ENCODE assay signal across 14 cellular contexts in genomic region chr12:131861261-131862083, GRCh38. TPM values are rescaled to one million over a fixed set of nuclear protein-coding genes. Genes with fewer than 3 reads are reported as not detected.
DNase-seq lines count a peak whose midpoint lies in the region; ATAC-seq, FAIRE-seq and TF ChIP-seq lines count a peak whose summit lies in the region.
"Had no signal": no experiment of that assay in that cellular context is flagged by ENCODE, and none has a peak within 500 bp of the region (broad histone marks: within the 10 kb centered on the region; RNA-seq: fewer than 3 reads in every experiment).

No MANE protein-coding gene starts in this region.

- H2AFZ ChIP-seq in GM23248 (peak overlapping the region; percentile 78), mesenchymal stem cell (ENCODE audit: low read depth, low read length) (no peak overlapping the region)

- H3K4me3 Mint-ChIP-seq in activated T-helper 17 cell treated with anti-CD3 and anti-CD28 coated beads, Interleukin-2, amount 50 U/mL, for 72 hours: peak overlapping the region; percentile 53
- H3K4me3 Mint-ChIP-seq: activated naive CD8-positive, alpha-beta T cell treated with anti-CD3 and anti-CD28 coated beads for 36 hours; B cell had no signal

- H2BK15ac ChIP-seq in mesenchymal stem cell (ENCODE audit: low read depth, poor library complexity, severe bottlenecking): peak overlapping the region; percentile 41

- no peak for TF ChIP-seq CTCF in A549 (IDR thresholded peaks at IDR 0.05)

- H3K9ac ChIP-seq in GM23248 (peak overlapping the region; percentile 80), mesenchymal stem cell (ENCODE audit: low read length) (peak overlapping the region; percentile 77)

- no peaks in the 10 kb centered on the region for H3K79me1 ChIP-seq in mesenchymal stem cell (replicated peaks; ENCODE audit: low read length, poor library complexity, severe bottlenecking)

- peak overlapping the region; percentile 49 to 75 for H2BK12ac ChIP-seq in mesenchymal stem cell (ENCODE audit: low read length in 2 of 2)

- no peak overlapping the region for H3K23ac ChIP-seq in mesenchymal stem cell (ENCODE audit: low read length in 2 of 2)

- H3K18ac ChIP-seq in mesenchymal stem cell (ENCODE audit: low read depth in 1 of 2, low read length in 2 of 2): peak overlapping the region; percentile 4 to 65

- CTCF ChIA-PET in A549 (lab: Yijun Ruan, JAX): interaction anchor here (1.0 to 5.1 kb wide), 4 partner anchors 8 to 88 kb away, joined by 3 to 43 read pairs (median 4); partner anchors contain the start of gene EP400

- no peaks in the 10 kb centered on the region for H3K79me2 ChIP-seq in GM23248 (ENCODE audit: insufficient read depth)

- no peaks in the 10 kb centered on the region for H3K36me3 Mint-ChIP-seq in activated T-helper 17 cell treated with anti-CD3 and anti-CD28 coated beads, Interleukin-2, amount 50 U/mL, for 72 hours (ENCODE audit: low read depth)
- H3K36me3 Mint-ChIP-seq: activated naive CD8-positive, alpha-beta T cell treated with anti-CD3 and anti-CD28 coated beads for 36 hours had no signal

- peaks cover under 1% of the 10 kb centered on the region for H3K27me3 Mint-ChIP-seq in activated T-helper 17 cell treated with anti-CD3 and anti-CD28 coated beads, Interleukin-2, amount 50 U/mL, for 72 hours

- H3K4me1 ChIP-seq in A549 (peaks cover 64% of the 10 kb centered on the region), GM23248 (ENCODE audit: insufficient read depth) (peaks cover 28% of the 10 kb centered on the region), mesenchymal stem cell (ENCODE audit: control insufficient read depth, insufficient read depth, low read depth, low read length) (peaks cover 32% of the 10 kb centered on the region)
- H3K4me1 ChIP-seq: prostate gland had no signal

- no peak for ATAC-seq in A549
- ATAC-seq in activated T-helper 17 cell treated with anti-CD3 and anti-CD28 coated beads, Interleukin-2, amount 50 U/mL, for 72 hours (replicated peaks): no peak
- no peak for ATAC-seq in HG02588 (IDR thresholded peaks at IDR 0.05; ENCODE audit: unreplicated experiment)

- H3K9me3 ChIP-seq in A549 (no peaks in the 10 kb centered on the region), GM23248 (ENCODE audit: low read depth) (no peaks in the 10 kb centered on the region), mesenchymal stem cell (ENCODE audit: control insufficient read depth, low read length) (no peaks in the 10 kb centered on the region)
- H3K9me3 ChIP-seq: prostate gland had no signal

- WGBS in A549 (ENCODE audit: missing lambda C conversion rate): 72% methylated on average over 12 of the region's 12 CpGs
- 76 to 78% methylated on average over 12 of the region's 12 CpGs for WGBS in GM23248 (ENCODE audit: low coverage in 1 of 2, low lambda C conversion rate in 2 of 2, missing lambda C conversion rate in 2 of 2), 2 experiments
- WGBS in mesenchymal stem cell: 94% methylated on average over 12 of the region's 12 CpGs

- no peak overlapping the region for H2BK5ac ChIP-seq in mesenchymal stem cell (ENCODE audit: low read depth, low read length, poor library complexity, severe bottlenecking)

- peak overlapping the region; percentile 52 to 70 for H3K4ac ChIP-seq in mesenchymal stem cell (ENCODE audit: low read depth in 1 of 2, low read length in 2 of 2)

- peak overlapping the region; percentile 90 for H4K91ac ChIP-seq in mesenchymal stem cell (ENCODE audit: low read length)

- H4K20me1 ChIP-seq in GM23248 (ENCODE audit: insufficient read depth): no peaks in the 10 kb centered on the region

- peak overlapping the region; percentile 68 for H3K4me2 ChIP-seq in A549
- peak overlapping the region; percentile 47 for H3K4me2 ChIP-seq in GM23248 (ENCODE audit: unreplicated experiment)
- H3K4me2 ChIP-seq in mesenchymal stem cell (ENCODE audit: low read length, poor library complexity, severe bottlenecking): no peak overlapping the region

- H2AK5ac ChIP-seq in mesenchymal stem cell (ENCODE audit: low read length, severe bottlenecking): no peak overlapping the region

- DNase-seq in A549 (ENCODE audit: low read depth in 1 of 2, low spot score in 1 of 2) (no peak), GM23248 (no peak), mesenchymal stem cell (no peak), glomerular visceral epithelial cell (ENCODE audit: extremely low spot score) (no peak), NCI-H774 (lab: John Stamatoyannopoulos, UW) (no peak)
- DNase-seq in stimulated activated naive CD4-positive, alpha-beta T cell (lab: John Stamatoyannopoulos, UW): no peak
- DNase-seq: activated naive CD8-positive, alpha-beta T cell treated with anti-CD3 and anti-CD28 coated beads for 36 hours; NCI-H2029 treated with DMSO at 0.1 percent for 48 hours had no signal

- H4K8ac ChIP-seq in mesenchymal stem cell (ENCODE audit: low read length): peak overlapping the region; percentile 96

- no peaks in the 10 kb centered on the region for H3K9me2 ChIP-seq in GM23248 (ENCODE audit: insufficient read depth)

- H3K27ac ChIP-seq in A549 (peak overlapping the region; percentile 96), GM23248 (peak overlapping the region; percentile 86), mesenchymal stem cell (ENCODE audit: low read length, poor library complexity, severe bottlenecking) (no peak overlapping the region)
- H3K27ac ChIP-seq: prostate gland, SK-N-MC had no signal

- H2BK120ac ChIP-seq in mesenchymal stem cell (ENCODE audit: low read depth, low read length): peak overlapping the region; percentile 75

- peak overlapping the region; percentile 47 for H3K27ac Mint-ChIP-seq in activated T-helper 17 cell treated with anti-CD3 and anti-CD28 coated beads, Interleukin-2, amount 50 U/mL, for 72 hours
- H3K27ac Mint-ChIP-seq: activated naive CD8-positive, alpha-beta T cell treated with anti-CD3 and anti-CD28 coated beads for 36 hours; B cell had no signal

- TF ChIP-seq RAD21 in A549 (conservative IDR thresholded peaks at IDR 0.05 in 1 of 2, IDR thresholded peaks at IDR 0.05 in 1 of 2): no peak

- POLR2A ChIA-PET in A549 (lab: Yijun Ruan, JAX): no interaction called here

- TF ChIP-seq POLR2A in A549 (IDR thresholded peaks at IDR 0.05; ENCODE audit: low read length): no peak

- peaks cover 3% of the 10 kb centered on the region; the same call in 1 of the 2 replicates for H3F3A ChIP-seq in GM23248 (ENCODE audit: insufficient read depth)

- in situ Hi-C loops in GM23248 (cut with MboI): no loop called here

- no peak for TF ChIP-seq EP300 in A549 (IDR thresholded peaks at IDR 0.05)

- no peaks in the 10 kb centered on the region for H3K9me3 Mint-ChIP-seq in activated T-helper 17 cell treated with anti-CD3 and anti-CD28 coated beads, Interleukin-2, amount 50 U/mL, for 72 hours
- H3K9me3 Mint-ChIP-seq: activated naive CD8-positive, alpha-beta T cell treated with anti-CD3 and anti-CD28 coated beads for 36 hours had no signal

- H3K14ac ChIP-seq in mesenchymal stem cell (ENCODE audit: low read length in 2 of 2): peak overlapping the region in 1 of 2 experiments; percentile 49

- H3K27me3 ChIP-seq in GM23248 (replicated peaks; ENCODE audit: insufficient read depth): no peaks in the 10 kb centered on the region
- H3K27me3 ChIP-seq in mesenchymal stem cell (ENCODE audit: control insufficient read depth in 1 of 2, insufficient read depth in 1 of 2, low read length in 2 of 2): peaks cover 0 to 16% of the 10 kb centered on the region in 2 experiments

- no peaks in the 10 kb centered on the region for H3K4me1 Mint-ChIP-seq in activated T-helper 17 cell treated with anti-CD3 and anti-CD28 coated beads, Interleukin-2, amount 50 U/mL, for 72 hours
- H3K4me1 Mint-ChIP-seq: activated naive CD8-positive, alpha-beta T cell treated with anti-CD3 and anti-CD28 coated beads for 36 hours; B cell had no signal

- no peak for FAIRE-seq in A549 (lab: Jason Lieb, UNC)
- FAIRE-seq: colon had no signal

- H3K4me3 ChIP-seq in A549 (no peak overlapping the region), GM23248 (0 out of 2 replicates have a peak overlapping the region, but pooled peaks have one; percentile 37), mesenchymal stem cell (ENCODE audit: insufficient read depth in 1 of 2, low read depth in 1 of 2, low read length in 2 of 2) (peak overlapping the region in 1 of 2 experiments; percentile 67)
- H3K4me3 ChIP-seq: prostate gland, SK-N-MC had no signal

- no peaks in the 10 kb centered on the region for H3K36me3 ChIP-seq in GM23248 (ENCODE audit: low read depth)
- H3K36me3 ChIP-seq in mesenchymal stem cell (ENCODE audit: control insufficient read depth in 1 of 2, insufficient read depth in 2 of 2, low read depth in 1 of 2, low read length in 2 of 2): no peaks in the 10 kb centered on the region
- H3K36me3 ChIP-seq: prostate gland had no signal

TF ChIP-seq in A549, 52 proteins besides CTCF, POLR2A, EP300 and RAD21 (continues in another document):
- TF ChIP-seq EHF (CRISPR knock-in tag; IDR thresholded peaks at IDR 0.05): 0 out of 2 replicates have a peak, but pooled peaks have one; percentile 15
- TF ChIP-seq FOSL2 (IDR thresholded peaks at IDR 0.05): no peak
- no peak for TF ChIP-seq FOSL2 (CRISPR knock-in tag; IDR thresholded peaks at IDR 0.05)
- peak; percentile 64 for TF ChIP-seq BHLHE40 (IDR thresholded peaks at IDR 0.05; ENCODE audit: low read depth, low read length)
- no peak for TF ChIP-seq MAFK (IDR thresholded peaks at IDR 0.05; ENCODE audit: partially characterized antibody)

RNA-seq across cellular contexts. Expression of gene ULK1, which starts 33.0 kb away (rescaled TPM):
- polyA plus RNA-seq in A549 (2011; rRNA removed): 15.1 and 18.4 TPM in 2 replicates
- polyA plus RNA-seq in A549 (2012; cell fraction: cytosol; rRNA removed): 43.7 and 65.4 TPM in 2 replicates
- 271 and 363 TPM in 2 replicates for polyA plus RNA-seq in A549 (2012; cell fraction: nucleus; rRNA removed)
- 37.7 to 49.2 TPM (median 46.2 TPM) in 3 replicates for polyA plus RNA-seq in A549 (2017; fragmentation: RNase III; extraction: RNeasy Plus Mini Kit Qiagen cat#74134 plus additional on column Dnase treatment)
- polyA minus RNA-seq in A549 (2011; rRNA and poly(A)+ RNA removed): 13.4 and 13.5 TPM in 2 replicates
- 6.9 and 7.1 TPM in 2 replicates for total RNA-seq in GM23248 (2014; rRNA removed; shearing (Covaris generic))
- polyA plus RNA-seq in GM23248 (2016; fragmentation: Nextera tagmentation; extraction: Ambion mirVana): 4.0 TPM in 2 replicates
- 10 to 100 TPM; 14.7 to 21.5 TPM for total RNA-seq in activated T-helper 17 cell treated with anti-CD3 and anti-CD28 coated beads, Interleukin-2, amount 50 U/mL, for 72 hours
- 18.5 TPM for polyA plus RNA-seq in mesenchymal stem cell (2013, experiment 1 of 2)
- polyA plus RNA-seq in mesenchymal stem cell (2013, experiment 2 of 2): 17.7 TPM

RNA-seq across cellular contexts. Expression of gene MMP17, which starts 33.3 kb away (rescaled TPM):
- polyA plus RNA-seq in A549 (2011; rRNA removed) (6.2 and 9.1 TPM in 2 replicates), A549 (2017; fragmentation: RNase III; extraction: RNeasy Plus Mini Kit Qiagen cat#74134 plus additional on column Dnase treatment) (7.2 to 8.7 TPM (median 7.9 TPM) in 3 replicates), GM23248 (2016; fragmentation: Nextera tagmentation; extraction: Ambion mirVana) (10.1 and 13.8 TPM in 2 replicates)
- 19.6 and 30.3 TPM in 2 replicates for polyA plus RNA-seq in A549 (2012; cell fraction: cytosol; rRNA removed)
- polyA plus RNA-seq in A549 (2012; cell fraction: nucleus; rRNA removed): 44.1 and 63.4 TPM in 2 replicates
- 3.6 and 3.7 TPM in 2 replicates for polyA minus RNA-seq in A549 (2011; rRNA and poly(A)+ RNA removed)
- 36.5 and 52.1 TPM in 2 replicates for total RNA-seq in GM23248 (2014; rRNA removed; shearing (Covaris generic))
- total RNA-seq in activated T-helper 17 cell treated with anti-CD3 and anti-CD28 coated beads, Interleukin-2, amount 50 U/mL, for 72 hours: under 1 TPM in 1 of 2 donors, not detected in 1; 0.32 TPM
- polyA plus RNA-seq in mesenchymal stem cell (2013, experiment 1 of 2): 2.3 TPM
- 2.7 TPM for polyA plus RNA-seq in mesenchymal stem cell (2013, experiment 2 of 2)

Comparison
In these comparisons a context has a peak if more than half of its experiments do, and no peak if none do; other contexts are left out.
1. RNA of gene MMP17, which starts 33.3 kb away (total RNA-seq): 36.5 to 52.1 TPM in GM23248; 0.32 TPM in activated T-helper 17 cell treated with anti-CD3 and anti-CD28 coated beads, Interleukin-2, amount 50 U/mL, for 72 hours; every median in the first group is over 10 times any median in the second.